Comparison of ENCODE assay signal across 8 cellular contexts in genomic region chr1:228082260-228082974, GRCh38. TPM values are rescaled to one million over a fixed set of nuclear protein-coding genes. Genes with fewer than 3 reads are reported as not detected.
DNase-seq lines count a peak whose midpoint lies in the region; ATAC-seq and TF ChIP-seq lines count a peak whose summit lies in the region.

ARF1 (plus strand) TSS chr1:228082708; CDS start chr1:228097115, 14,407 bp downstream.

- no peaks in the 10 kb centered on the region for H3K36me3 ChIP-seq in gastroesophageal sphincter

- H3K36me3 Mint-ChIP-seq in HFFc6 (ENCODE audit: low read depth), result peaks cover 23% of the 10 kb centered on the region
- peaks cover 28% of the 10 kb centered on the region for H3K36me3 Mint-ChIP-seq in activated naive CD4-positive, alpha-beta T cell treated with anti-CD3 and anti-CD28 coated beads for 36 hours (ENCODE audit: low read depth)

- CTCF ChIA-PET in activated naive CD4-positive, alpha-beta T cell treated with anti-CD3 and anti-CD28 coated beads for 36 hours (lab: Charles Lee), result no interaction called here

- H3K27me3 ChIP-seq in gastroesophageal sphincter, result no peaks in the 10 kb centered on the region

- H3K27ac ChIP-seq in gastroesophageal sphincter, result peak within 1 kb of the TSS; percentile 89 to 100 (median 98)

- peak; percentile 95 for ATAC-seq in gastroesophageal sphincter

- no CpG with 5 or more reads among the region's 89 CpGs for WGBS in gastroesophageal sphincter (ENCODE audit: low coverage in 1 of 2), 2 donors

- peak within 1 kb of the TSS; percentile 95 for H3K27ac Mint-ChIP-seq in HFFc6
- H3K27ac Mint-ChIP-seq in activated naive CD4-positive, alpha-beta T cell treated with anti-CD3 and anti-CD28 coated beads for 36 hours, result peak within 1 kb of the TSS; percentile 96

- DNase-seq in GM04504 (ENCODE audit: low read depth), result peak; percentile 90
- DNase-seq in HFFc6, result peak; percentile 82
- DNase-seq in NB4 (ENCODE audit: low read depth), result peak; percentile 91
- peak; percentile 89 for DNase-seq in SK-N-DZ (ENCODE audit: low spot score)
- peak; percentile 89 for DNase-seq in activated naive CD4-positive, alpha-beta T cell treated with anti-CD3 and anti-CD28 coated beads for 36 hours
- peak; percentile 43 to 94 (median 86) for DNase-seq in nucleus accumbens (lab: John Stamatoyannopoulos, UW)
- DNase-seq in superior temporal gyrus (ENCODE audit: extremely low spot score), result peak; percentile 95

- peaks cover 5 to 61% (median 40%) of the 10 kb centered on the region in 3 donors for H3K4me1 ChIP-seq in gastroesophageal sphincter

- peaks cover 37% of the 10 kb centered on the region for H3K4me1 Mint-ChIP-seq in HFFc6 (ENCODE audit: low read depth)
- peaks cover 51% of the 10 kb centered on the region for H3K4me1 Mint-ChIP-seq in activated naive CD4-positive, alpha-beta T cell treated with anti-CD3 and anti-CD28 coated beads for 36 hours (ENCODE audit: low read depth)

- no peaks in the 10 kb centered on the region for H3K9me3 Mint-ChIP-seq in HFFc6
- H3K9me3 Mint-ChIP-seq in activated naive CD4-positive, alpha-beta T cell treated with anti-CD3 and anti-CD28 coated beads for 36 hours, result no peaks in the 10 kb centered on the region

- H3K9me3 ChIP-seq in gastroesophageal sphincter, result no peaks in the 10 kb centered on the region

- peaks cover 6% of the 10 kb centered on the region for H3K27me3 Mint-ChIP-seq in HFFc6 (ENCODE audit: insufficient read depth)
- no peaks in the 10 kb centered on the region for H3K27me3 Mint-ChIP-seq in activated naive CD4-positive, alpha-beta T cell treated with anti-CD3 and anti-CD28 coated beads for 36 hours (ENCODE audit: low read depth)

- TF ChIP-seq POLR2A in NB4 (IDR thresholded peaks at IDR 0.05; ENCODE audit: extremely low read depth, insufficient read length) (peak; percentile 91), gastroesophageal sphincter (IDR thresholded peaks at IDR 0.05) (peak; percentile 87 to 89)

- peak within 1 kb of the TSS; percentile 98 for H3K4me3 Mint-ChIP-seq in HFFc6
- H3K4me3 Mint-ChIP-seq in activated naive CD4-positive, alpha-beta T cell treated with anti-CD3 and anti-CD28 coated beads for 36 hours, result peak within 1 kb of the TSS; percentile 93

- H3K4me3 ChIP-seq in NB4 (ENCODE audit: low read depth, low read length) (peak within 1 kb of the TSS; percentile 96), gastroesophageal sphincter (peak within 1 kb of the TSS; percentile 89 to 99)

- intact Hi-C loops in activated naive CD4-positive, alpha-beta T cell treated with anti-CD3 and anti-CD28 coated beads for 36 hours (cut with micrococcal nuclease), result loop anchor here (1.0 to 5.0 kb wide), 8 partner anchors 21 to 376 kb away; partner anchors contain the start of genes C1orf35, GUK1 and MRPL55

- TF ChIP-seq CTCF in HFFc6 (IDR thresholded peaks at IDR 0.05) (peak; percentile 39), NB4 (IDR thresholded peaks at IDR 0.05; ENCODE audit: low read depth, low read length) (no peak), gastroesophageal sphincter (IDR thresholded peaks at IDR 0.05) (peak in 2 of 4 experiments; percentile 40 to 48)

- TF ChIP-seq EP300 in gastroesophageal sphincter (IDR thresholded peaks at IDR 0.05), result no peak

RNA-seq across cellular contexts. Expression of gene ARF1, which starts in this region (rescaled TPM):
- 100 to 1,000 TPM; 578 to 615 (median 590) TPM for total RNA-seq in HFFc6 (2021; fragmentation: NEBNext Ultra II Directional; extraction: Animal tissue kit (Norgen Biotek cat#: 25700))
- polyA plus RNA-seq in SK-N-DZ (2014; cell fraction: cytosol; rRNA removed), result 153 and 169 TPM in 2 replicates
- polyA plus RNA-seq in SK-N-DZ (2014; cell fraction: nucleus; rRNA removed), result 86.2 and 120 TPM in 2 replicates
- 100 to 1,000 TPM; 346 to 358 TPM for total RNA-seq in activated naive CD4-positive, alpha-beta T cell treated with anti-CD3 and anti-CD28 coated beads for 36 hours
- total RNA-seq in gastroesophageal sphincter, result 100 to 1,000 TPM; 256 to 385 (median 303) TPM

Comparison
In these comparisons a context has a peak if more than half of its experiments do, and no peak if none do; other contexts are left out.
1. Peak in every context shown above with its lines: DNase-seq, ATAC-seq, H3K4me3 ChIP-seq and H3K27ac ChIP-seq.